Comparison of ENCODE assay signal across 8 cellular contexts in genomic region chr21:42496120-42496838, GRCh38. TPM values are rescaled to one million over a fixed set of nuclear protein-coding genes. Genes with fewer than 3 reads are reported as not detected.
DNase-seq lines count a peak whose midpoint lies in the region; ATAC-seq and TF ChIP-seq lines count a peak whose summit lies in the region.

RSPH1 (minus strand) TSS chr21:42496224; CDS start chr21:42496186, 38 bp downstream.

- TF ChIP-seq CTCF in vagina (IDR thresholded peaks at IDR 0.05): peak in 1 of 3 experiments; percentile 7

- peak within 1 kb of the TSS; percentile 48 to 70 for H3K4me3 ChIP-seq in vagina

- peak; percentile 93 for ATAC-seq in GM18508 (IDR thresholded peaks at IDR 0.05; ENCODE audit: insufficient read depth, unreplicated experiment)
- peak; percentile 98 for ATAC-seq in HG02981 (IDR thresholded peaks at IDR 0.05; ENCODE audit: unreplicated experiment)

- no peaks in the 10 kb centered on the region for H3K27me3 ChIP-seq in vagina

- intact Hi-C loops in vagina (cut with DNase I): no loop called here

- DNase-seq in NCI-H2029 (lab: John Stamatoyannopoulos, UW) (peak; percentile 99), T-helper 9 cell (peak; percentile 99), astrocyte of the hippocampus (ENCODE audit: low read depth, low spot score) (peak; percentile 100), hepatic stellate cell (ENCODE audit: low spot score) (peak; percentile 96), putamen (ENCODE audit: low spot score) (peak; percentile 99), vagina (ENCODE audit: extremely low spot score in 2 of 2) (peak in 1 of 2 donors; percentile 100)

- peak within 1 kb of the TSS; percentile 87 for H3K27ac ChIP-seq in vagina

- H3K9me3 ChIP-seq in vagina: no peaks in the 10 kb centered on the region

- no peaks in the 10 kb centered on the region for H3K36me3 ChIP-seq in vagina

- peak in 1 of 2 donors; percentile 67 for TF ChIP-seq POLR2A in vagina (IDR thresholded peaks at IDR 0.05)

- peaks cover 12% of the 10 kb centered on the region for H3K4me1 ChIP-seq in vagina

RNA-seq across cellular contexts. Expression of gene RSPH1, which starts in this region (rescaled TPM):
- not detected for total RNA-seq in vagina
